Comparison of ENCODE assay signal across 1 cellular context in genomic region chr3:4421121-4421520, GRCh38.
TF ChIP-seq lines count a peak whose summit lies in the region.

No MANE protein-coding gene starts in this region.

TF ChIP-seq in K562, 482 proteins besides CTCF, POLR2A, EP300 and RAD21 (continued from another document and continues in another):
- TF ChIP-seq, protein P1, sequence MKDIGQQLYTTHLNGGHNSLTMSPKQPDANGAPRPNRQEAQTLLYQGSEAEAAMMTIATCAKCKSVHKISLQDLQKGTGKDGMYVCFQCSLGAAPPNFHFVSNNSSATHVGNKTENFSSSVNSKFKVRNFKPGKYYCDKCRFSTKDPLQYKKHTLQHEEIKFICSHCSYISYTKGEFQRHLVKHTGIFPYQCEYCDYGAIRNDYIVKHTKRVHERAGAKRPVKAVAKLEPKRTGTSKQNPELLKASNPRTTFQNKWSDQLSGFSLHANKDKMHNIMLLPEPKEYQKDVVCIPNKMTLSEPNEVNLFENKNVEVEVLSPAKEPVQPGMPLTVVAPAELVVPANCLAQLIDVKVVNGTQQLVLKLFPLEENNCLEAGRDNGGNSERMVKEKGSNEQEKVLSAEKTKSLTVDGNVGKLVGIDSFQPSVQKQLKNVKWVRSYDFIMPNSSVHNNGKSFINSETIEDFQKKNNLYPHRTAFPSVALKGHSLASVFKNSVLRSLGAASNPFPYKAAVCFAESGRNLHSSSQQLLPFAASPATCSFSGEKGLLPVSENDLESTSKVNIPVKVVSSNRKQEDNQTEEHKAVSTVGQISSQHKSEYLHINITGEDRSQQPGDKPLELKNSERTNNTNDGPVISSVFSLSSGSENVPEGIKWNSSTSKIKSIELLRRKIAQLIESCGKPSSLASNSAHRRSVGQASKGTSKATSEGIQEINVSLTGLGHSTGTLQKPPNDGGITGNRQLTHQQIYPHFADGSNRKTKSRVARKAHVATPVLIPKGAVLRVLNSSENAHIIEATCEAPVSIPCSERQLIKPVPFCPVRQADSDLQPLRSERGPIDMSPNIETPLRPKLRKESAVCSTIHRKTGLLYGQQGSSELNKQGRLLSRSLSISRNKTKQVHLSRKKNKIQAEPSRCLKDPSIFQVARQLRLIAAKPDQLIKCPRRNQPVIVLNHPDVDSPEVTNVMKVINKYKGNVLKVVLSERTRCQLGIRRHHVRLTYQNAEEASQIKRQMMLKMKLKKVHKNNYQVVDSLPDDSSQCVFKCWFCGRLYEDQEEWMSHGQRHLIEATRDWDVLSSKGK (CRISPR knock-in tag; IDR thresholded peaks at IDR 0.05), result no peak
- TF ChIP-seq, protein P2, sequence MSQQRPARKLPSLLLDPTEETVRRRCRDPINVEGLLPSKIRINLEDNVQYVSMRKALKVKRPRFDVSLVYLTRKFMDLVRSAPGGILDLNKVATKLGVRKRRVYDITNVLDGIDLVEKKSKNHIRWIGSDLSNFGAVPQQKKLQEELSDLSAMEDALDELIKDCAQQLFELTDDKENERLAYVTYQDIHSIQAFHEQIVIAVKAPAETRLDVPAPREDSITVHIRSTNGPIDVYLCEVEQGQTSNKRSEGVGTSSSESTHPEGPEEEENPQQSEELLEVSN (IDR thresholded peaks at IDR 0.05; ENCODE audit: borderline replicate concordance in 1 of 2, extremely low read depth in 1 of 2, insufficient read depth in 1 of 2, insufficient read length in 1 of 2, low read depth in 1 of 2, low read length in 1 of 2, poor library complexity in 1 of 2, severe bottlenecking in 1 of 2), result no peak
- TF ChIP-seq, protein P3, sequence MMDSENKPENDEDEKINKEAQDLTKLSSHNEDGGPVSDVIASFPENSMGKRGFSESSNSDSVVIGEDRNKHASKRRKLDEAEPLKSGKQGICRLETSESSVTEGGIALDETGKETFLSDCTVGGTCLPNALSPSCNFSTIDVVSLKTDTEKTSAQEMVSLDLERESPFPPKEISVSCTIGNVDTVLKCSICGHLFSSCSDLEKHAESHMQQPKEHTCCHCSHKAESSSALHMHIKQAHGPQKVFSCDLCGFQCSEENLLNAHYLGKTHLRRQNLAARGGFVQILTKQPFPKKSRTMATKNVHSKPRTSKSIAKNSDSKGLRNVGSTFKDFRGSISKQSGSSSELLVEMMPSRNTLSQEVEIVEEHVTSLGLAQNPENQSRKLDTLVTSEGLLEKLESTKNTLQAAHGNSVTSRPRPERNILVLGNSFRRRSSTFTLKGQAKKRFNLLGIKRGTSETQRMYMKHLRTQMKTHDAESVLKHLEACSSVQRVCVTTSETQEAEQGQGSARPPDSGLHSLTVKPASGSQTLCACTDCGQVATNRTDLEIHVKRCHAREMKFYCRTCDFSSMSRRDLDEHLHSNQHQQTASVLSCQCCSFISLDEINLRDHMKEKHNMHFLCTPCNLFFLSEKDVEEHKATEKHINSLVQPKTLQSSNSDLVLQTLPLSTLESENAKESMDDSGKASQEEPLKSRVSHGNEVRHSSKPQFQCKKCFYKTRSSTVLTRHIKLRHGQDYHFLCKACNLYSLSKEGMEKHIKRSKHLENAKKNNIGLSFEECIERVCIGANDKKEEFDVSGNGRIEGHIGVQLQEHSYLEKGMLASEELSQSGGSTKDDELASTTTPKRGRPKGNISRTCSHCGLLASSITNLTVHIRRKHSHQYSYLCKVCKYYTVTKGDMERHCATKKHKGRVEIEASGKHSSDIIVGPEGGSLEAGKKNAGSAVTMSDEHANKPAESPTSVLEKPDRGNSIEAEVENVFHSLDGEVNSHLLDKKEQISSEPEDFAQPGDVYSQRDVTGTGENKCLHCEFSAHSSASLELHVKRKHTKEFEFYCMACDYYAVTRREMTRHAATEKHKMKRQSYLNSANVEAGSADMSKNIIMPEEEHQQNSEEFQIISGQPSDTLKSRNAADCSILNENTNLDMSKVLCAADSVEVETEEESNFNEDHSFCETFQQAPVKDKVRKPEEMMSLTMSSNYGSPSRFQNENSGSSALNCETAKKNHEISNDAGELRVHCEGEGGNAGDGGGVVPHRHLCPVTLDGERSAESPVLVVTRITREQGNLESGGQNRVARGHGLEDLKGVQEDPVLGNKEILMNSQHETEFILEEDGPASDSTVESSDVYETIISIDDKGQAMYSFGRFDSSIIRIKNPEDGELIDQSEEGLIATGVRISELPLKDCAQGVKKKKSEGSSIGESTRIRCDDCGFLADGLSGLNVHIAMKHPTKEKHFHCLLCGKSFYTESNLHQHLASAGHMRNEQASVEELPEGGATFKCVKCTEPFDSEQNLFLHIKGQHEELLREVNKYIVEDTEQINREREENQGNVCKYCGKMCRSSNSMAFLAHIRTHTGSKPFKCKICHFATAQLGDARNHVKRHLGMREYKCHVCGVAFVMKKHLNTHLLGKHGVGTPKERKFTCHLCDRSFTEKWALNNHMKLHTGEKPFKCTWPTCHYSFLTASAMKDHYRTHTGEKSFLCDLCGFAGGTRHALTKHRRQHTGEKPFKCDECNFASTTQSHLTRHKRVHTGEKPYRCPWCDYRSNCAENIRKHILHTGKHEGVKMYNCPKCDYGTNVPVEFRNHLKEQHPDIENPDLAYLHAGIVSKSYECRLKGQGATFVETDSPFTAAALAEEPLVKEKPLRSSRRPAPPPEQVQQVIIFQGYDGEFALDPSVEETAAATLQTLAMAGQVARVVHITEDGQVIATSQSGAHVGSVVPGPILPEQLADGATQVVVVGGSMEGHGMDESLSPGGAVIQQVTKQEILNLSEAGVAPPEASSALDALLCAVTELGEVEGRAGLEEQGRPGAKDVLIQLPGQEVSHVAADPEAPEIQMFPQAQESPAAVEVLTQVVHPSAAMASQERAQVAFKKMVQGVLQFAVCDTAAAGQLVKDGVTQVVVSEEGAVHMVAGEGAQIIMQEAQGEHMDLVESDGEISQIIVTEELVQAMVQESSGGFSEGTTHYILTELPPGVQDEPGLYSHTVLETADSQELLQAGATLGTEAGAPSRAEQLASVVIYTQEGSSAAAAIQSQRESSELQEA (IDR thresholded peaks at IDR 0.05; ENCODE audit: low read depth), result no peak
- TF ChIP-seq SMARCA4 (IDR thresholded peaks at IDR 0.05) (peak; percentile 66; the same call in 1 of the 2 replicates), ZNF197 (CRISPR knock-in tag; IDR thresholded peaks at IDR 0.05; ENCODE audit: low read depth) (no peak), HDAC8 (tag; IDR thresholded peaks at IDR 0.05) (no peak), HNRNPL (IDR thresholded peaks at IDR 0.05; ENCODE audit: low read depth, low read length) (no peak), PTBP1 (IDR thresholded peaks at IDR 0.05; ENCODE audit: low read depth, low read length) (no peak), L3MBTL2 (IDR thresholded peaks at IDR 0.05) (no peak), SMC3 (conservative IDR thresholded peaks at IDR 0.05; ENCODE audit: insufficient read depth, low read depth, low read length) (no peak), ZNF79 (CRISPR knock-in tag; IDR thresholded peaks at IDR 0.05; ENCODE audit: low read depth) (no peak), KDM2B (CRISPR knock-in tag; IDR thresholded peaks at IDR 0.05) (no peak), FOS (IDR thresholded peaks at IDR 0.05; ENCODE audit: extremely low read depth, insufficient read length) (peak; percentile 9), ZBTB8A (IDR thresholded peaks at IDR 0.05; ENCODE audit: partially characterized antibody) (no peak), ZNF143 (CRISPR knock-in tag; IDR thresholded peaks at IDR 0.05) (no peak), DMBX1 (CRISPR knock-in tag; IDR thresholded peaks at IDR 0.05; ENCODE audit: borderline replicate concordance) (no peak), ETS2 (tag; IDR thresholded peaks at IDR 0.05; ENCODE audit: borderline replicate concordance, poor library complexity, severe bottlenecking) (no peak), ZNF436 (CRISPR knock-in tag; IDR thresholded peaks at IDR 0.05) (no peak), DPF2 (IDR thresholded peaks at IDR 0.05) (peak; percentile 55; the same call in 1 of the 2 replicates), NR4A1 (CRISPR knock-in tag; IDR thresholded peaks at IDR 0.05) (no peak), NR4A1 (tag; IDR thresholded peaks at IDR 0.05) (peak; percentile 55; the same call in 1 of the 2 replicates), TCF7 (IDR thresholded peaks at IDR 0.05; ENCODE audit: borderline replicate concordance) (no peak), PHF20 (IDR thresholded peaks at IDR 0.05; ENCODE audit: partially characterized antibody) (no peak), ELF4 (CRISPR knock-in tag; IDR thresholded peaks at IDR 0.05) (no peak), CBX1 (IDR thresholded peaks at IDR 0.05; ENCODE audit: low read depth) (no peak), SETDB1 (IDR thresholded peaks at IDR 0.05; ENCODE audit: low read length) (no peak), ZNF23 (CRISPR knock-in tag; IDR thresholded peaks at IDR 0.05) (no peak), SMARCE1 (IDR thresholded peaks at IDR 0.05) (peak; percentile 60; the same call in 1 of the 2 replicates), RB1 (IDR thresholded peaks at IDR 0.05; ENCODE audit: low read depth) (no peak)
- TF ChIP-seq, protein P4, sequence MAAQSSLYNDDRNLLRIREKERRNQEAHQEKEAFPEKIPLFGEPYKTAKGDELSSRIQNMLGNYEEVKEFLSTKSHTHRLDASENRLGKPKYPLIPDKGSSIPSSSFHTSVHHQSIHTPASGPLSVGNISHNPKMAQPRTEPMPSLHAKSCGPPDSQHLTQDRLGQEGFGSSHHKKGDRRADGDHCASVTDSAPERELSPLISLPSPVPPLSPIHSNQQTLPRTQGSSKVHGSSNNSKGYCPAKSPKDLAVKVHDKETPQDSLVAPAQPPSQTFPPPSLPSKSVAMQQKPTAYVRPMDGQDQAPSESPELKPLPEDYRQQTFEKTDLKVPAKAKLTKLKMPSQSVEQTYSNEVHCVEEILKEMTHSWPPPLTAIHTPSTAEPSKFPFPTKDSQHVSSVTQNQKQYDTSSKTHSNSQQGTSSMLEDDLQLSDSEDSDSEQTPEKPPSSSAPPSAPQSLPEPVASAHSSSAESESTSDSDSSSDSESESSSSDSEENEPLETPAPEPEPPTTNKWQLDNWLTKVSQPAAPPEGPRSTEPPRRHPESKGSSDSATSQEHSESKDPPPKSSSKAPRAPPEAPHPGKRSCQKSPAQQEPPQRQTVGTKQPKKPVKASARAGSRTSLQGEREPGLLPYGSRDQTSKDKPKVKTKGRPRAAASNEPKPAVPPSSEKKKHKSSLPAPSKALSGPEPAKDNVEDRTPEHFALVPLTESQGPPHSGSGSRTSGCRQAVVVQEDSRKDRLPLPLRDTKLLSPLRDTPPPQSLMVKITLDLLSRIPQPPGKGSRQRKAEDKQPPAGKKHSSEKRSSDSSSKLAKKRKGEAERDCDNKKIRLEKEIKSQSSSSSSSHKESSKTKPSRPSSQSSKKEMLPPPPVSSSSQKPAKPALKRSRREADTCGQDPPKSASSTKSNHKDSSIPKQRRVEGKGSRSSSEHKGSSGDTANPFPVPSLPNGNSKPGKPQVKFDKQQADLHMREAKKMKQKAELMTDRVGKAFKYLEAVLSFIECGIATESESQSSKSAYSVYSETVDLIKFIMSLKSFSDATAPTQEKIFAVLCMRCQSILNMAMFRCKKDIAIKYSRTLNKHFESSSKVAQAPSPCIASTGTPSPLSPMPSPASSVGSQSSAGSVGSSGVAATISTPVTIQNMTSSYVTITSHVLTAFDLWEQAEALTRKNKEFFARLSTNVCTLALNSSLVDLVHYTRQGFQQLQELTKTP (IDR thresholded peaks at IDR 0.05; ENCODE audit: low read depth in 1 of 2, partially characterized antibody in 2 of 2), result no peak
- TF ChIP-seq, protein P5, sequence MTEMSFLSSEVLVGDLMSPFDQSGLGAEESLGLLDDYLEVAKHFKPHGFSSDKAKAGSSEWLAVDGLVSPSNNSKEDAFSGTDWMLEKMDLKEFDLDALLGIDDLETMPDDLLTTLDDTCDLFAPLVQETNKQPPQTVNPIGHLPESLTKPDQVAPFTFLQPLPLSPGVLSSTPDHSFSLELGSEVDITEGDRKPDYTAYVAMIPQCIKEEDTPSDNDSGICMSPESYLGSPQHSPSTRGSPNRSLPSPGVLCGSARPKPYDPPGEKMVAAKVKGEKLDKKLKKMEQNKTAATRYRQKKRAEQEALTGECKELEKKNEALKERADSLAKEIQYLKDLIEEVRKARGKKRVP (CRISPR knock-in tag; IDR thresholded peaks at IDR 0.05), result no peak
- TF ChIP-seq, protein P6, sequence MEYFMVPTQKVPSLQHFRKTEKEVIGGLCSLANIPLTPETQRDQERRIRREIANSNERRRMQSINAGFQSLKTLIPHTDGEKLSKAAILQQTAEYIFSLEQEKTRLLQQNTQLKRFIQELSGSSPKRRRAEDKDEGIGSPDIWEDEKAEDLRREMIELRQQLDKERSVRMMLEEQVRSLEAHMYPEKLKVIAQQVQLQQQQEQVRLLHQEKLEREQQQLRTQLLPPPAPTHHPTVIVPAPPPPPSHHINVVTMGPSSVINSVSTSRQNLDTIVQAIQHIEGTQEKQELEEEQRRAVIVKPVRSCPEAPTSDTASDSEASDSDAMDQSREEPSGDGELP (CRISPR knock-in tag; IDR thresholded peaks at IDR 0.05; ENCODE audit: borderline replicate concordance), result no peak
- TF ChIP-seq, protein P7, sequence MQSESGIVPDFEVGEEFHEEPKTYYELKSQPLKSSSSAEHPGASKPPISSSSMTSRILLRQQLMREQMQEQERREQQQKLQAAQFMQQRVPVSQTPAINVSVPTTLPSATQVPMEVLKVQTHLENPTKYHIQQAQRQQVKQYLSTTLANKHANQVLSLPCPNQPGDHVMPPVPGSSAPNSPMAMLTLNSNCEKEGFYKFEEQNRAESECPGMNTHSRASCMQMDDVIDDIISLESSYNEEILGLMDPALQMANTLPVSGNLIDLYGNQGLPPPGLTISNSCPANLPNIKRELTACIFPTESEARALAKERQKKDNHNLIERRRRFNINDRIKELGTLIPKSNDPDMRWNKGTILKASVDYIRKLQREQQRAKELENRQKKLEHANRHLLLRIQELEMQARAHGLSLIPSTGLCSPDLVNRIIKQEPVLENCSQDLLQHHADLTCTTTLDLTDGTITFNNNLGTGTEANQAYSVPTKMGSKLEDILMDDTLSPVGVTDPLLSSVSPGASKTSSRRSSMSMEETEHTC (IDR thresholded peaks at IDR 0.05), result peak; percentile 71; the same call in 1 of the 2 replicates
- TF ChIP-seq, protein P8, sequence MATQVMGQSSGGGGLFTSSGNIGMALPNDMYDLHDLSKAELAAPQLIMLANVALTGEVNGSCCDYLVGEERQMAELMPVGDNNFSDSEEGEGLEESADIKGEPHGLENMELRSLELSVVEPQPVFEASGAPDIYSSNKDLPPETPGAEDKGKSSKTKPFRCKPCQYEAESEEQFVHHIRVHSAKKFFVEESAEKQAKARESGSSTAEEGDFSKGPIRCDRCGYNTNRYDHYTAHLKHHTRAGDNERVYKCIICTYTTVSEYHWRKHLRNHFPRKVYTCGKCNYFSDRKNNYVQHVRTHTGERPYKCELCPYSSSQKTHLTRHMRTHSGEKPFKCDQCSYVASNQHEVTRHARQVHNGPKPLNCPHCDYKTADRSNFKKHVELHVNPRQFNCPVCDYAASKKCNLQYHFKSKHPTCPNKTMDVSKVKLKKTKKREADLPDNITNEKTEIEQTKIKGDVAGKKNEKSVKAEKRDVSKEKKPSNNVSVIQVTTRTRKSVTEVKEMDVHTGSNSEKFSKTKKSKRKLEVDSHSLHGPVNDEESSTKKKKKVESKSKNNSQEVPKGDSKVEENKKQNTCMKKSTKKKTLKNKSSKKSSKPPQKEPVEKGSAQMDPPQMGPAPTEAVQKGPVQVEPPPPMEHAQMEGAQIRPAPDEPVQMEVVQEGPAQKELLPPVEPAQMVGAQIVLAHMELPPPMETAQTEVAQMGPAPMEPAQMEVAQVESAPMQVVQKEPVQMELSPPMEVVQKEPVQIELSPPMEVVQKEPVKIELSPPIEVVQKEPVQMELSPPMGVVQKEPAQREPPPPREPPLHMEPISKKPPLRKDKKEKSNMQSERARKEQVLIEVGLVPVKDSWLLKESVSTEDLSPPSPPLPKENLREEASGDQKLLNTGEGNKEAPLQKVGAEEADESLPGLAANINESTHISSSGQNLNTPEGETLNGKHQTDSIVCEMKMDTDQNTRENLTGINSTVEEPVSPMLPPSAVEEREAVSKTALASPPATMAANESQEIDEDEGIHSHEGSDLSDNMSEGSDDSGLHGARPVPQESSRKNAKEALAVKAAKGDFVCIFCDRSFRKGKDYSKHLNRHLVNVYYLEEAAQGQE (CRISPR knock-in tag; IDR thresholded peaks at IDR 0.05; ENCODE audit: low read depth), result no peak
